ENCODE assay signal across 26 cellular contexts in the genomic region with DNA sequence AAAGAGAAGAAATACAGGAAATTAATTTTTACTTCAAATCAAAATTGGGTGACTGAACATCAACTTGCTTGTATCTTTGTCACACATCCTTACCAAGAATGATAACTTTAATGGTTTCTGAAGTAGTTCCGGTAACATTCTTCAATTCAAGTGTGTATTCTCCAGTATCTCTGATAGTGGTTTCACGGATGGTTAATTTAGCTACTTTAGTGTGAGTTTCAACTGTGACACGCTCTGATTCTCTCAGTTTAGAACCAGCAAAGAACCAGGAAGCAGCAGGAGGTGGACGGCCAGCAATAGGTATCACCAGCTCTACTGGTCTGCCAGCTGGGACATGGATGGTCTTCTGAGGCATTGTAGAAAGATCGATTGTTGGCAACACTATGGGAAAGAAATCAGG.
A peak's percentile ranks its signal among the peaks of the same experiment; 100 is the strongest.
DNase-seq lines count a peak whose midpoint lies in the region; ATAC-seq, FAIRE-seq and TF ChIP-seq lines count a peak whose summit lies in the region.
"Had no signal": no experiment of that assay in that cellular context is flagged by ENCODE, and none has a peak within 500 bp of the region (broad histone marks: within the 10 kb centered on the region; RNA-seq: fewer than 3 reads in every experiment).

No MANE protein-coding gene starts in this region.

- H3K27me3 ChIP-seq in neutrophil (no peaks in the 10 kb centered on the region), Peyer's patch (no peaks in the 10 kb centered on the region), ovary (no peaks in the 10 kb centered on the region), pancreas (no peaks in the 10 kb centered on the region)

- in situ Hi-C loops in Caki2 (cut with HindIII; ENCODE audit: low pct_unique_long_range_greater_than_20kb, low sequenced_read_pairs) = no loop called here

- ATAC-seq in pancreas = no peak
- ATAC-seq: A549, PC-3 had no signal

- FAIRE-seq in RCC 7860 (lab: Jason Lieb, UNC) (peak; percentile 91), pancreas (lab: Jason Lieb, UNC) (no peak)
- FAIRE-seq: A549, G401.6, H1 had no signal

- H3K4me1 ChIP-seq in neutrophil (ENCODE audit: control insufficient read depth in 1 of 2, insufficient read depth in 1 of 2, low read depth in 1 of 2, low read length in 1 of 2) (peaks cover 6 to 10% of the 10 kb centered on the region in 2 experiments), Peyer's patch (no peaks in the 10 kb centered on the region), ovary (ENCODE audit: insufficient read depth) (no peaks in the 10 kb centered on the region), pancreas (no peaks in the 10 kb centered on the region)
- H3K4me1 ChIP-seq: A549 had no signal

- TF ChIP-seq EP300 in ovary (IDR thresholded peaks at IDR 0.05) = no peak

- no peak for TF ChIP-seq CTCF in neutrophil (IDR thresholded peaks at IDR 0.05)
- no peak for TF ChIP-seq CTCF in Peyer's patch (IDR thresholded peaks at IDR 0.05)
- no peak for TF ChIP-seq CTCF in ovary (IDR thresholded peaks at IDR 0.05)
- TF ChIP-seq CTCF in pancreas (IDR thresholded peaks at IDR 0.05) = no peak

- no peak overlapping the region for H3K4me3 ChIP-seq in neutrophil (ENCODE audit: low read depth in 1 of 2, low read length in 1 of 2)
- H3K4me3 ChIP-seq in Peyer's patch = no peak overlapping the region
- no peak overlapping the region for H3K4me3 ChIP-seq in ovary
- H3K4me3 ChIP-seq in pancreas = no peak overlapping the region
- H3K4me3 ChIP-seq: A549 had no signal

- TF ChIP-seq POLR2A in Peyer's patch (IDR thresholded peaks at IDR 0.05) (no peak), ovary (IDR thresholded peaks at IDR 0.05) (no peak)

- no peaks in the 10 kb centered on the region for H3K9me3 ChIP-seq in neutrophil
- H3K9me3 ChIP-seq in Peyer's patch = no peaks in the 10 kb centered on the region
- H3K9me3 ChIP-seq in ovary = no peaks in the 10 kb centered on the region
- no peaks in the 10 kb centered on the region for H3K9me3 ChIP-seq in pancreas
- H3K9me3 ChIP-seq: A549 had no signal

- H3K36me3 ChIP-seq in neutrophil (peaks cover 93% of the 10 kb centered on the region), Peyer's patch (peaks cover 0 to 47% (median 0%) of the 10 kb centered on the region in 3 donors), ovary (no peaks in the 10 kb centered on the region), pancreas (peaks cover 0 to 63% (median 16%) of the 10 kb centered on the region in 3 donors)

- intact Hi-C loops in ovary (cut with DNase I) = no loop called here
- intact Hi-C loops in pancreas (cut with DNase I) = no loop called here

- peak overlapping the region; percentile 28 for H3K27ac ChIP-seq in neutrophil
- H3K27ac ChIP-seq in Peyer's patch = no peak overlapping the region
- no peak overlapping the region for H3K27ac ChIP-seq in ovary
- H3K27ac ChIP-seq in pancreas = no peak overlapping the region
- H3K27ac ChIP-seq: A549, HL-60, KMS-11, RWPE1 had no signal

- DNase-seq in Caki2 (ENCODE audit: low read depth) = peak; percentile 55
- peak; percentile 77 for DNase-seq in RCC 7860 (ENCODE audit: low spot score)
- no peak for DNase-seq in Peyer's patch
- no peak for DNase-seq in ovary
- DNase-seq in pancreas = no peak
- no peak for DNase-seq in GOT3 (lab: John Stamatoyannopoulos, UW)
- DNase-seq: Calu3; CD8-positive, alpha-beta memory T cell; DMS153; HCEC 1CT; NCI-H1048; NCI-H1694; NCI-H2029 treated with DMSO at 0.1 percent for 48 hours; NCI-H446 treated with DMSO at 0.1 percent for 48 hours; NCI-H526; NCI-H82; NK-92 treated with Interleukin-12 subunit alpha and Interleukin-12 subunit beta, amount 100 ng/mL, for 24 hours; PC-3; SHP77 had no signal

- 94 to 96% (median 95%) methylated on average over 5 of the region's 5 CpGs for WGBS in ovary, 3 donors
- WGBS in pancreas, 2 donors = 93 to 97% methylated on average over 5 of the region's 5 CpGs

Comparison
In these comparisons a context has a peak if more than half of its experiments do, and no peak if none do; other contexts are left out.
1. DNase-seq: peak in Caki2 (single experiment) and RCC 7860 (single experiment); none in Peyer's patch (0 of 3), ovary (0 of 5), pancreas (0 of 6) and GOT3 (single experiment).